Comparison of ENCODE assay signal across 22 cellular contexts in the genomic region with DNA sequence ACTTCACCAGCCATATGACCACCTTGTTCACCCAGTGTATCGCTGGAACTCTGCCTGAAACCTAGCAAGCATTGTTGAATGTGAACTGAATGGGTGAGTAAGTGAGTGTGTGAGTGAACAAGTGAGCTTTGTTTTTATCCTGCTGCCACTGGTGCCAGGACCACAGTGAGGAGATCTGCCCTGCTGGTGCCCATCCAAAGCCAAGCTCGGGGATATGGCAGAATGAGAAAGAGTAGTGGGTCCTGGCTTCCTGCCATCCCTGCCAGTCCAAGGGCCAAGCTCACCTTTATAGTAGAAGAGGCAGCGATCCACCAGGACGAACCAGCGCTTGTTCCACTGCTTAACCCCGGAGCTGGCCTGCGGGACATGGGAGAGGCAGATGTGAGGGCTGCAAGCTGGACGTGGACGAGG. TPM values are rescaled to one million over a fixed set of nuclear protein-coding genes. Genes with fewer than 3 reads are reported as not detected.
DNase-seq lines count a peak whose midpoint lies in the region; ATAC-seq and TF ChIP-seq lines count a peak whose summit lies in the region.
"Had no signal": no experiment of that assay in that cellular context is flagged by ENCODE, and none has a peak within 500 bp of the region (broad histone marks: within the 10 kb centered on the region; RNA-seq: fewer than 3 reads in every experiment).

No MANE protein-coding gene starts in this region.

- H3K9me3 ChIP-seq in hepatocyte (ENCODE audit: low read depth) (no peaks in the 10 kb centered on the region), suprapubic skin (no peaks in the 10 kb centered on the region), gastrocnemius medialis (no peaks in the 10 kb centered on the region)
- H3K9me3 ChIP-seq: lower lobe of right lung, tibial nerve had no signal

- TF ChIP-seq EP300 in suprapubic skin (IDR thresholded peaks at IDR 0.05) = no peak

- no peaks in the 10 kb centered on the region for H3K27me3 Mint-ChIP-seq in nephron (ENCODE audit: low read depth)
- peaks cover 10% of the 10 kb centered on the region for H3K27me3 Mint-ChIP-seq in stimulated activated memory B cell treated with anti-CD40 and anti-IgM and Interleukin-4, amounts not matched to agents 10 μg/mL and 1 μg/mL and 100 μg/mL, for 72 hours

- no peak overlapping the region for H3K4me3 Mint-ChIP-seq in nephron
- H3K4me3 Mint-ChIP-seq in stimulated activated memory B cell treated with anti-CD40 and anti-IgM and Interleukin-4, amounts not matched to agents 10 μg/mL and 1 μg/mL and 100 μg/mL, for 72 hours = no peak overlapping the region
- H3K4me3 Mint-ChIP-seq: naive B cell had no signal

- peak overlapping the region; percentile 54 for H3K4me2 ChIP-seq in hepatocyte
- H3K4me2 ChIP-seq: KMS-11 had no signal

- ATAC-seq in stimulated activated memory B cell treated with anti-CD40 and anti-IgM and Interleukin-4, amounts not matched to agents 10 μg/mL and 1 μg/mL and 100 μg/mL, for 72 hours = no peak
- ATAC-seq in gastrocnemius medialis = no peak
- ATAC-seq: esophagus mucosa had no signal

- H3K4me1 ChIP-seq in hepatocyte (ENCODE audit: insufficient read depth) = peaks cover 27% of the 10 kb centered on the region
- peaks cover 21% of the 10 kb centered on the region for H3K4me1 ChIP-seq in suprapubic skin
- peaks cover 0 to 9% of the 10 kb centered on the region in 2 donors for H3K4me1 ChIP-seq in gastrocnemius medialis

- TF ChIP-seq CTCF in hepatocyte (IDR thresholded peaks at IDR 0.05; ENCODE audit: poor library complexity) (no peak), nephron (IDR thresholded peaks at IDR 0.05; ENCODE audit: unreplicated experiment in 3 of 3) (no peak), suprapubic skin (IDR thresholded peaks at IDR 0.05) (no peak), gastrocnemius medialis (IDR thresholded peaks at IDR 0.05 in 4 of 5, conservative IDR thresholded peaks at IDR 0.05 in 1 of 5) (no peak)

- peak overlapping the region; percentile 35 to 94 (median 51) for H3K27ac Mint-ChIP-seq in nephron
- no peak overlapping the region for H3K27ac Mint-ChIP-seq in stimulated activated memory B cell treated with anti-CD40 and anti-IgM and Interleukin-4, amounts not matched to agents 10 μg/mL and 1 μg/mL and 100 μg/mL, for 72 hours
- H3K27ac Mint-ChIP-seq: naive B cell had no signal

- 79% methylated on average over 9 of the region's 9 CpGs for WGBS in hepatocyte (ENCODE audit: low lambda C conversion rate, missing lambda C conversion rate)
- WGBS in suprapubic skin = 84% methylated on average over 9 of the region's 9 CpGs

- H3K27ac ChIP-seq in hepatocyte (peak overlapping the region; percentile 82), temporal lobe (ENCODE audit: low read depth, low read length) (peak overlapping the region; percentile 47), suprapubic skin (no peak overlapping the region), gastrocnemius medialis (no peak overlapping the region)
- H3K27ac ChIP-seq: KMS-11, lower lobe of right lung, tibial nerve had no signal

- no peaks in the 10 kb centered on the region for H3K9me3 Mint-ChIP-seq in nephron
- no peaks in the 10 kb centered on the region for H3K9me3 Mint-ChIP-seq in stimulated activated memory B cell treated with anti-CD40 and anti-IgM and Interleukin-4, amounts not matched to agents 10 μg/mL and 1 μg/mL and 100 μg/mL, for 72 hours
- H3K9me3 Mint-ChIP-seq: naive B cell had no signal

- H3K36me3 ChIP-seq in hepatocyte (replicated peaks; ENCODE audit: insufficient read depth, low read depth) (no peaks in the 10 kb centered on the region), suprapubic skin (no peaks in the 10 kb centered on the region), gastrocnemius medialis (no peaks in the 10 kb centered on the region)
- H3K36me3 ChIP-seq: lower lobe of right lung, tibial nerve had no signal

- no peaks in the 10 kb centered on the region for H3K9me2 ChIP-seq in hepatocyte (replicated peaks; ENCODE audit: insufficient read depth)

- peaks cover 55% of the 10 kb centered on the region for H3K4me1 Mint-ChIP-seq in nephron
- no peaks in the 10 kb centered on the region for H3K4me1 Mint-ChIP-seq in stimulated activated memory B cell treated with anti-CD40 and anti-IgM and Interleukin-4, amounts not matched to agents 10 μg/mL and 1 μg/mL and 100 μg/mL, for 72 hours

- in situ Hi-C loops in SK-MEL-5 (cut with HindIII; ENCODE audit: low pct_unique_long_range_greater_than_20kb, low sequenced_read_pairs) = no loop called here
- in situ Hi-C loops in gastrocnemius medialis (cut with MboI; ENCODE audit: low sequenced_read_pairs in 4 of 4) = no loop called here

- no peaks in the 10 kb centered on the region for H4K20me1 ChIP-seq in hepatocyte (ENCODE audit: insufficient read depth, poor library complexity, severe bottlenecking)

- TF ChIP-seq POLR2A in suprapubic skin (IDR thresholded peaks at IDR 0.05) (no peak), gastrocnemius medialis (IDR thresholded peaks at IDR 0.05) (no peak)

- no peak overlapping the region for H2AFZ ChIP-seq in hepatocyte

- H3K4me3 ChIP-seq in hepatocyte = no peak overlapping the region
- no peak overlapping the region for H3K4me3 ChIP-seq in suprapubic skin
- H3K4me3 ChIP-seq in gastrocnemius medialis = no peak overlapping the region
- H3K4me3 ChIP-seq: lower lobe of right lung, tibial nerve had no signal

- H3K27me3 ChIP-seq in hepatocyte (no peaks in the 10 kb centered on the region), suprapubic skin (no peaks in the 10 kb centered on the region), gastrocnemius medialis (peaks cover 0 to 2% (median 0%) of the 10 kb centered on the region in 3 donors)
- H3K27me3 ChIP-seq: tibial nerve had no signal

- H3K79me2 ChIP-seq in hepatocyte = no peaks in the 10 kb centered on the region

- intact Hi-C loops in gastrocnemius medialis (cut with DNase I; ENCODE audit: low total_unique reads) = no loop called here

- H3K36me3 Mint-ChIP-seq in nephron (ENCODE audit: low read depth) = peaks cover 29% of the 10 kb centered on the region
- no peaks in the 10 kb centered on the region for H3K36me3 Mint-ChIP-seq in stimulated activated memory B cell treated with anti-CD40 and anti-IgM and Interleukin-4, amounts not matched to agents 10 μg/mL and 1 μg/mL and 100 μg/mL, for 72 hours
- H3K36me3 Mint-ChIP-seq: naive B cell had no signal

- peak; percentile 26 for DNase-seq in SK-MEL-5 (ENCODE audit: low read depth, low spot score)
- no peak for DNase-seq in hepatocyte (ENCODE audit: low spot score)
- DNase-seq in suprapubic skin (ENCODE audit: low spot score in 2 of 2) = no peak
- DNase-seq in gastrocnemius medialis = no peak
- DNase-seq in UCSD-AML1 (lab: John Stamatoyannopoulos, UW; ENCODE audit: unreplicated experiment) = no peak
- DNase-seq: activated CD4-positive, alpha-beta T cell treated with anti-CD3 and anti-CD28 coated beads for 48 hours; activated effector memory CD4-positive, alpha-beta T cell treated with anti-CD3 and anti-CD28 coated beads, Interleukin-2, amount 50 U/mL, for 16 hours; effector CD4-positive, alpha-beta T cell; lower lobe of right lung; MV-4-11; naive B cell; NCI-H2029; NCI-H446 treated with DMSO at 0.1 percent for 48 hours; RPMI8226 had no signal

RNA-seq across cellular contexts. Expression of gene GOLT1A, which starts 53.4 kb away (rescaled TPM):
- total RNA-seq in SK-MEL-5 (2014; rRNA removed; shearing (Covaris generic)) = not detected in 2 replicates
- not detected in 2 replicates for polyA plus RNA-seq in SK-MEL-5 (2015; cell fraction: cytosol; rRNA removed)
- not detected in 2 replicates for polyA plus RNA-seq in SK-MEL-5 (2015; cell fraction: nucleus; rRNA removed)
- 13.6 and 26.6 TPM in 2 replicates for total RNA-seq in hepatocyte
- 34.7 and 36.0 TPM in 2 replicates for polyA plus RNA-seq in hepatocyte
- total RNA-seq in temporal lobe = 0.25 TPM
- not detected for total RNA-seq in suprapubic skin
- 1 to 10 TPM in 2 of 4 donors, not detected in 2; 1.1 to 1.3 TPM for total RNA-seq in gastrocnemius medialis
- total RNA-seq: cardiac septum, esophagus mucosa, glomerular endothelial cell, tibial nerve had no signal

Comparison
In these comparisons a context has a peak if more than half of its experiments do, and no peak if none do; other contexts are left out.
1. H3K27ac ChIP-seq: peak in hepatocyte (single experiment) and temporal lobe (single experiment); none in suprapubic skin (single experiment) and gastrocnemius medialis (0 of 4).